ENCODE assay signal across 14 cellular contexts in genomic region chr7:155814569-155815276, GRCh38. TPM values are rescaled to one million over a fixed set of nuclear protein-coding genes. Genes with fewer than 3 reads are reported as not detected.
DNase-seq lines count a peak whose midpoint lies in the region; ATAC-seq, FAIRE-seq and TF ChIP-seq lines count a peak whose summit lies in the region.
"Had no signal": no experiment of that assay in that cellular context is flagged by ENCODE, and none has a peak within 500 bp of the region (broad histone marks: within the 10 kb centered on the region; RNA-seq: fewer than 3 reads in every experiment).

No MANE protein-coding gene starts in this region.

- H3K79me1 ChIP-seq in IMR-90 (ENCODE audit: low read depth in 1 of 2, low read length in 2 of 2), result no peaks in the 10 kb centered on the region

- no peaks in the 10 kb centered on the region for H3K4me1 ChIP-seq in IMR-90 (ENCODE audit: control insufficient read depth, insufficient read depth, low read length)
- H3K4me1 ChIP-seq in GM12878 (ENCODE audit: control insufficient read depth, insufficient read depth, low read length), result no peaks in the 10 kb centered on the region
- H3K4me1 ChIP-seq in osteoblast (ENCODE audit: insufficient read depth, low read length), result no peaks in the 10 kb centered on the region
- peaks cover 14% of the 10 kb centered on the region for H3K4me1 ChIP-seq in suprapubic skin
- H3K4me1 ChIP-seq in esophagus muscularis mucosa, result peaks cover 5 to 29% (median 20%) of the 10 kb centered on the region in 4 donors

- TF ChIP-seq EP300 in GM12878 (IDR thresholded peaks at IDR 0.05; ENCODE audit: borderline replicate concordance in 1 of 2, control insufficient read depth in 1 of 2, low read depth in 2 of 2, low read length in 2 of 2) (no peak), suprapubic skin (IDR thresholded peaks at IDR 0.05) (no peak), esophagus muscularis mucosa (IDR thresholded peaks at IDR 0.05) (no peak)

- ATAC-seq in IMR-90 (ENCODE audit: low read depth) (no peak), GM12878 (peak; percentile 14)

- H3K27ac Mint-ChIP-seq in immature natural killer cell, result no peak overlapping the region

- no peaks in the 10 kb centered on the region; the same call in 1 of the 2 replicates for H4K20me1 ChIP-seq in IMR-90 (ENCODE audit: insufficient read depth, low read length)
- H4K20me1 ChIP-seq in GM12878 (ENCODE audit: control insufficient read depth, insufficient read depth), result no peaks in the 10 kb centered on the region
- no peaks in the 10 kb centered on the region for H4K20me1 ChIP-seq in osteoblast (ENCODE audit: insufficient read depth, low read length)

- H2AFZ ChIP-seq in IMR-90 (replicated peaks; ENCODE audit: low read length, poor library complexity) (no peak overlapping the region), GM12878 (ENCODE audit: control insufficient read depth, low read depth, low read length) (no peak overlapping the region), osteoblast (ENCODE audit: low read length) (no peak overlapping the region)

- DNase-seq in ELR (ENCODE audit: low read depth) (peak; percentile 39), IMR-90 (peak; percentile 17), GM12878 (ENCODE audit: low read depth, low spot score) (no peak), osteoblast (ENCODE audit: insufficient read length, low spot score, missing footprints) (peak; percentile 35), NCI-H1417 treated with DMSO at 0.1 percent for 48 hours (lab: John Stamatoyannopoulos, UW) (no peak), immature natural killer cell (no peak), suprapubic skin (ENCODE audit: low spot score in 2 of 2) (no peak), esophagus muscularis mucosa (ENCODE audit: extremely low spot score) (no peak)
- DNase-seq: HCEC 1CT, NCI-H146, NCI-H2081 treated with DMSO at 0.1 percent for 48 hours, SIG-M5 had no signal

- no peak overlapping the region for H4K5ac ChIP-seq in IMR-90 (ENCODE audit: low read depth, low read length)

- H3K9ac ChIP-seq in IMR-90 (ENCODE audit: low read depth, low read length) (no peak overlapping the region), GM12878 (ENCODE audit: control insufficient read depth, insufficient read depth, low read length) (no peak overlapping the region)

- H3K36me3 ChIP-seq in IMR-90 (ENCODE audit: control insufficient read depth, insufficient read depth, low read length), result no peaks in the 10 kb centered on the region
- no peaks in the 10 kb centered on the region for H3K36me3 ChIP-seq in GM12878 (ENCODE audit: control insufficient read depth in 2 of 2, insufficient read depth in 2 of 2, low read length in 1 of 2)
- no peaks in the 10 kb centered on the region for H3K36me3 ChIP-seq in osteoblast (ENCODE audit: insufficient read depth, low read length)
- H3K36me3 ChIP-seq in suprapubic skin, result no peaks in the 10 kb centered on the region
- H3K36me3 ChIP-seq in esophagus muscularis mucosa, result no peaks in the 10 kb centered on the region

- WGBS in IMR-90 (ENCODE audit: extremely low coverage in 2 of 2, insufficient read length in 1 of 2), 2 experiments, result no CpG with 5 or more reads among the region's 18 CpGs
- WGBS in GM12878 (ENCODE audit: insufficient coverage, insufficient replicate concordance, low lambda C conversion rate, missing lambda C conversion rate), result 22% methylated on average over 14 of the region's 18 CpGs
- 14% methylated on average over 10 of the region's 18 CpGs for WGBS in suprapubic skin
- WGBS in esophagus muscularis mucosa, result 9% methylated on average over 15 of the region's 18 CpGs

- TF ChIP-seq CTCF in IMR-90 (conservative IDR thresholded peaks at IDR 0.05; ENCODE audit: low read depth, low read length), result no peak
- no peak for TF ChIP-seq CTCF in GM12878 (IDR thresholded peaks at IDR 0.05 in 2 of 3, conservative IDR thresholded peaks at IDR 0.05 in 1 of 3; ENCODE audit: control insufficient read depth in 2 of 3, extremely low read depth in 1 of 3, insufficient read depth in 1 of 3, low read depth in 3 of 3, low read length in 3 of 3)
- no peak for TF ChIP-seq CTCF in osteoblast (IDR thresholded peaks at IDR 0.05; ENCODE audit: extremely low read depth, low read depth, low read length)
- no peak for TF ChIP-seq CTCF in suprapubic skin (IDR thresholded peaks at IDR 0.05)
- no peak for TF ChIP-seq CTCF in esophagus muscularis mucosa (IDR thresholded peaks at IDR 0.05)

- H4K8ac ChIP-seq in IMR-90 (ENCODE audit: low read depth in 2 of 2, low read length in 2 of 2), result no peak overlapping the region

- H3K4me3 ChIP-seq in IMR-90 (ENCODE audit: insufficient read depth, low read depth, low read length) (no peak overlapping the region), GM12878 (no peak overlapping the region), osteoblast (ENCODE audit: insufficient read depth, low read length) (no peak overlapping the region), suprapubic skin (no peak overlapping the region), esophagus muscularis mucosa (no peak overlapping the region)

- peaks cover 0 to 8% of the 10 kb centered on the region in 2 donors for H3K4me1 Mint-ChIP-seq in immature natural killer cell

- H3K27ac ChIP-seq in IMR-90 (ENCODE audit: insufficient read depth, low read length) (no peak overlapping the region), GM12878 (ENCODE audit: control insufficient read depth, insufficient read depth) (no peak overlapping the region), osteoblast (ENCODE audit: low read depth, low read length) (no peak overlapping the region), suprapubic skin (no peak overlapping the region), esophagus muscularis mucosa (replicated peaks in 1 of 4) (no peak overlapping the region)

- TF ChIP-seq RAD21 in IMR-90 (IDR thresholded peaks at IDR 0.05; ENCODE audit: low read length) (no peak), GM12878 (IDR thresholded peaks at IDR 0.05; ENCODE audit: insufficient read depth, low read depth, low read length) (no peak)

- no peak overlapping the region for H4K91ac ChIP-seq in IMR-90 (ENCODE audit: insufficient read depth, low read depth, low read length)

- no peak overlapping the region for H2BK5ac ChIP-seq in IMR-90 (ENCODE audit: low read depth, low read length, poor library complexity, severe bottlenecking)

- CTCF ChIA-PET in IMR-90 (lab: Yijun Ruan, JAX) (interaction anchor here (0.7 kb wide), 1 partner anchor 659 kb away, joined by 4 read pairs; no protein-coding TSS in a partner anchor), GM12878 (lab: Yijun Ruan, JAX) (interaction anchor here (0.6 to 0.7 kb wide), 2 partner anchors 112 to 1659 kb away, joined by 3 read pairs; no protein-coding TSS in a partner anchor)

- no peak for FAIRE-seq in GM12878 (lab: Jason Lieb, UNC)

- dilution Hi-C loops in IMR-90 (cut with HindIII; ENCODE audit: low sequenced_read_pairs, unreplicated experiment), result no loop called here

- H3K56ac ChIP-seq in IMR-90 (ENCODE audit: extremely low read depth, insufficient read depth, low read length), result no peak overlapping the region

- no peak overlapping the region for H3K4me3 Mint-ChIP-seq in immature natural killer cell

- H2BK15ac ChIP-seq in IMR-90 (ENCODE audit: low read depth, low read length), result no peak overlapping the region

- in situ Hi-C loops in IMR-90 (cut with MboI; ENCODE audit: low sequenced_read_pairs), result loop anchor here (10.0 to 25.0 kb wide), 2 partner anchors 660 to 823 kb away; partner anchors contain the start of gene RNF32
- in situ Hi-C loops in GM12878 (cut with MboI), result loop anchor here (5.0 to 25.0 kb wide), 3 partner anchors 658 to 1448 kb away; no protein-coding TSS in a partner anchor

- no peak overlapping the region for H2AK5ac ChIP-seq in IMR-90 (ENCODE audit: low read depth, low read length)

- no peak overlapping the region for H3K23ac ChIP-seq in IMR-90 (ENCODE audit: low read depth, low read length)

- intact Hi-C loops in IMR-90 (cut with micrococcal nuclease) (loop anchor here (1.0 kb wide), 3 partner anchors 659 to 1003 kb away; no protein-coding TSS in a partner anchor), GM12878 (cut with micrococcal nuclease; ENCODE audit: unreplicated experiment) (loop anchor here (1.0 to 10.0 kb wide), 4 partner anchors 340 to 1002 kb away; partner anchors contain the start of gene RNF32), esophagus muscularis mucosa (cut with DNase I) (loop anchor here (5.0 kb wide), 1 partner anchor 658 kb away; no protein-coding TSS in a partner anchor)

- H3K79me2 ChIP-seq in GM12878 (ENCODE audit: control insufficient read depth, insufficient read depth, low read length) (no peaks in the 10 kb centered on the region), osteoblast (ENCODE audit: insufficient read depth, low read length) (no peaks in the 10 kb centered on the region)

- H3K14ac ChIP-seq in IMR-90 (replicated peaks; ENCODE audit: low read depth, low read length), result no peak overlapping the region

- no TSS peak for BruUV-seq in IMR-90 (replicated peaks; lab: Mats Ljungman, UMichigan)
- no TSS peak for BruUV-seq in GM12878 (replicated peaks; lab: Mats Ljungman, UMichigan)

- H2BK120ac ChIP-seq in IMR-90 (ENCODE audit: low read depth, low read length), result no peak overlapping the region

- H3K9me3 ChIP-seq in IMR-90 (ENCODE audit: control insufficient read depth, insufficient read depth, low read length) (no peaks in the 10 kb centered on the region), GM12878 (replicated peaks; ENCODE audit: control insufficient read depth, insufficient read depth, low read length) (no peaks in the 10 kb centered on the region; the same call in 2 of the 3 replicates), osteoblast (ENCODE audit: low read depth, low read length) (no peaks in the 10 kb centered on the region), suprapubic skin (no peaks in the 10 kb centered on the region), esophagus muscularis mucosa (peaks cover 0 to 3% (median 0%) of the 10 kb centered on the region in 4 donors)

- SMC1A ChIA-PET in GM12878 (lab: Charles Lee; ENCODE audit: uncharacterized antibody, unreplicated experiment), result no interaction called here

- H3K27me3 ChIP-seq in IMR-90 (ENCODE audit: control insufficient read depth, insufficient read depth, low read length) (peaks cover 51% of the 10 kb centered on the region), GM12878 (replicated peaks in 1 of 2; ENCODE audit: control insufficient read depth in 2 of 2, insufficient read depth in 2 of 2, low read length in 1 of 2) (peaks cover 8 to 11% of the 10 kb centered on the region in 2 experiments), osteoblast (ENCODE audit: insufficient read depth, low read length) (peaks cover 45% of the 10 kb centered on the region), suprapubic skin (peaks cover 97% of the 10 kb centered on the region), esophagus muscularis mucosa (peaks cover 0 to 100% (median 31%) of the 10 kb centered on the region in 4 donors)

- H3K4ac ChIP-seq in IMR-90 (ENCODE audit: low read depth, low read length), result no peak overlapping the region

- H3K18ac ChIP-seq in IMR-90 (ENCODE audit: low read depth, low read length), result no peak overlapping the region

- RAD21 ChIA-PET in GM12878 (lab: Charles Lee; ENCODE audit: unreplicated experiment), result interaction anchor here (0.7 kb wide), 1 partner anchor 1201 kb away, joined by 5 read pairs; no protein-coding TSS in a partner anchor

- H2BK20ac ChIP-seq in IMR-90 (ENCODE audit: low read depth, low read length), result no peak overlapping the region

- POLR2A ChIA-PET in IMR-90 (lab: Charles Lee; ENCODE audit: unreplicated experiment), result no interaction called here
- POLR2A ChIA-PET in GM12878 (lab: Charles Lee), result no interaction called here

- H2AK9ac ChIP-seq in IMR-90 (replicated peaks; ENCODE audit: low read depth, low read length, poor library complexity), result no peak overlapping the region

- no peak for TF ChIP-seq POLR2A in IMR-90 (IDR thresholded peaks at IDR 0.05; ENCODE audit: low read depth, low read length)
- TF ChIP-seq POLR2A in GM12878 (IDR thresholded peaks at IDR 0.05; ENCODE audit: low read depth, low read length), result no peak
- no peak for TF ChIP-seq POLR2A in suprapubic skin (IDR thresholded peaks at IDR 0.05)
- no peak for TF ChIP-seq POLR2A in esophagus muscularis mucosa (IDR thresholded peaks at IDR 0.05; ENCODE audit: low read depth)

- peaks cover 11 to 23% (median 18%) of the 10 kb centered on the region in 3 donors for H3K27me3 Mint-ChIP-seq in immature natural killer cell (ENCODE audit: low read depth in 3 of 3)

- no peaks in the 10 kb centered on the region for H3K9me1 ChIP-seq in IMR-90 (ENCODE audit: insufficient read depth, low read length)

- H3K4me2 ChIP-seq in IMR-90 (ENCODE audit: low read depth, low read length), result no peak overlapping the region
- no peak overlapping the region for H3K4me2 ChIP-seq in GM12878 (ENCODE audit: control insufficient read depth, insufficient read depth)
- no peak overlapping the region for H3K4me2 ChIP-seq in osteoblast (ENCODE audit: insufficient read depth, low read length)

- peaks cover 0 to 2% (median 0%) of the 10 kb centered on the region in 6 donors for H3K9me3 Mint-ChIP-seq in immature natural killer cell
- H3K9me3 Mint-ChIP-seq: CD8-positive, alpha-beta memory T cell had no signal

- no peaks in the 10 kb centered on the region for H3K36me3 Mint-ChIP-seq in immature natural killer cell
- H3K36me3 Mint-ChIP-seq: CD8-positive, alpha-beta memory T cell had no signal

RNA-seq across cellular contexts. Expression of gene SHH, which starts 2.5 kb away (rescaled TPM):
- under 0.01 TPM in 1 of 2 replicates, not detected in the other for total RNA-seq in IMR-90 (2012; rRNA removed)
- polyA plus RNA-seq in IMR-90 (2012; rRNA removed), result 0.03 TPM in 1 of 2 replicates, not detected in the other
- 0.01 and 0.04 TPM in 2 replicates for polyA plus RNA-seq in IMR-90 (2012; cell fraction: cytosol; rRNA removed)
- 0.03 and 0.11 TPM in 2 replicates for polyA plus RNA-seq in IMR-90 (2012; cell fraction: nucleus; rRNA removed; ENCODE audit: low replicate concordance)
- total RNA-seq in GM12878 (2013; cell fraction: nucleolus; rRNA removed), result not detected in 2 replicates
- not detected in 2 replicates for total RNA-seq in GM12878 (2014; rRNA removed)
- not detected in 2 replicates for total RNA-seq in GM12878 (2014; rRNA removed; fragmentation: Illumina TruSeq; extraction: Trizol)
- total RNA-seq in GM12878 (2021), result not detected in 2 replicates
- polyA plus RNA-seq in GM12878 (2011; ENCODE audit: low read depth), result not detected
- polyA plus RNA-seq in GM12878 (2011; rRNA removed), result not detected in 2 replicates
- 0.02 TPM in 1 of 2 replicates, not detected in the other for polyA plus RNA-seq in GM12878 (2011; cell fraction: cytosol; rRNA removed)
- polyA plus RNA-seq in GM12878 (2011; cell fraction: nucleus; rRNA removed), result 0.01 TPM in 1 of 2 replicates, not detected in the other
- polyA plus RNA-seq in GM12878 (2012), result not detected in 2 replicates
- not detected in 2 replicates for polyA plus RNA-seq in GM12878 (2014; fragmentation: Illumina TruSeq; extraction: Trizol)
- not detected for polyA plus RNA-seq in GM12878 (2014; fragmentation: Nextera tagmentation; extraction: Ambion mirVana)
- polyA plus RNA-seq in GM12878 (2014; rRNA removed), result not detected in 2 replicates
- not detected for polyA plus RNA-seq in GM12878 (2016; fragmentation: Nextera tagmentation; extraction: Ambion mirVana)
- not detected in 2 replicates for polyA minus RNA-seq in GM12878 (2011; rRNA and poly(A)+ RNA removed)
- not detected in 2 replicates for polyA minus RNA-seq in GM12878 (2011; cell fraction: cytosol; rRNA and poly(A)+ RNA removed)
- not detected in 2 replicates for polyA minus RNA-seq in GM12878 (2011; cell fraction: nucleus; rRNA and poly(A)+ RNA removed)
- not detected in 2 replicates for total RNA-seq in osteoblast
- polyA plus RNA-seq in immature natural killer cell, result not detected
- total RNA-seq in suprapubic skin, result under 1 TPM in 2 of 4 donors, not detected in 2; 0.21 to 0.68 TPM
- total RNA-seq in esophagus muscularis mucosa, result not detected
- total RNA-seq: CD8-positive, alpha-beta memory T cell had no signal
- polyA plus RNA-seq: BJ; CD8-positive, alpha-beta memory T cell had no signal

Comparison
In these comparisons a context has a peak if more than half of its experiments do, and no peak if none do; other contexts are left out.
1. DNase-seq: peak in ELR (single experiment), IMR-90 (single experiment) and osteoblast (single experiment); none in GM12878 (single experiment), NCI-H1417 treated with DMSO at 0.1 percent for 48 hours (single experiment), immature natural killer cell (0 of 3), suprapubic skin (0 of 2) and esophagus muscularis mucosa (single experiment).